Comparison of ENCODE assay signal across 10 cellular contexts in the genomic region with DNA sequence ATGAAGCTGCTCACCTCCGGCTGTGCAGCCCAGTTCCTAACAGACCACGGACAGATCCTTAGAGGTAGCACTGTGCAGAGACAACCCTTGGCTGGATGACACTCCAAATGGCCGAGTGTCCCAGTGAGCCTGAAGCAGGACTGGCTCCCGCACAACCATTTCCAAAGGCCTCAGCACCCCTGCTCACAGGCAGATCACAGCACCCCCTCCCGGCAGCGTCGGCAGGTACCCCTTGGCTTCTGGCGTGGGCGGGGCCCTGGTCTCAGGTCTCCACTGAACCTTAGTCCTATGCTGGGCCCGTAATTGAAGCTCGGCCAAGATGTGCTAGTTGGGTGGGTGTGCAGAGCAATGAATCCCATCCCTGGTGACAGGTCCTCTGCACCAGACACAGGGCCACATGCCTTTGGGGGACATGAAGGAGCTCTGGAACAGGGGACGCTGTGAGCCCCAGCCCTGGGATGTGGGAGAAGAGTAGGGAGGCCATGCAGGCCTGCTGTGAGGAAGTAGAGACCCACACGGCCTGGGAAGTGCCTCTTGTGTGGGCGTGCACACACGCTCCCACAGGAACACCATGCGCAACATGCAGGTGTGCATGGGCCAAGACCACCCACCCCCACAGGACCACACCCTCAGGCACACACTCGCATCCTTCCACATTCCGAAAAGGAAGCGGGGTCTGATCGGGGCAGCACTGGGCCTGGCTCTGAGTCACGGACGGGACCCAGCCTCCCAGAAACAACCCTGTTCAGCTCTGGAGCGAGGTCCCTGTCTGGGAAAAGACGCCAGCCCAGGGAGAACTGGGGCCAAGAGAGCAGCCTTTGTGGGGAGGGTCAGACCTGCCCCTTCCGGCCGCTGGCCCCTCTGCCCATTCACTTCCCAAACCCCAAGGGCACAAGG. TPM values are rescaled to one million over a fixed set of nuclear protein-coding genes. Genes with fewer than 3 reads are reported as not detected.
A peak's percentile ranks its signal among the peaks of the same experiment; 100 is the strongest.
DNase-seq lines count a peak whose midpoint lies in the region; ATAC-seq and TF ChIP-seq lines count a peak whose summit lies in the region.
"Had no signal": no experiment of that assay in that cellular context is flagged by ENCODE, and none has a peak within 500 bp of the region (broad histone marks: within the 10 kb centered on the region; RNA-seq: fewer than 3 reads in every experiment).

No MANE protein-coding gene starts in this region.

- peak; percentile 6 to 10 for ATAC-seq in activated CD4-positive, CD25-positive, alpha-beta regulatory T cell treated with anti-CD3 and anti-CD28 coated beads, Interleukin-2, amount 50 U/mL, for 24 hours

- intact Hi-C loops in uterus (cut with DNase I; ENCODE audit: low total_unique reads), result no loop called here

- peaks cover 4% of the 10 kb centered on the region for H3K27me3 Mint-ChIP-seq in chondrocyte (ENCODE audit: low read depth)

- no peaks in the 10 kb centered on the region for H3K9me3 ChIP-seq in uterus

- H3K36me3 Mint-ChIP-seq in chondrocyte (ENCODE audit: low read depth), result no peaks in the 10 kb centered on the region

- H3K9me3 Mint-ChIP-seq in chondrocyte (ENCODE audit: low read depth), result no peaks in the 10 kb centered on the region

- H3K4me3 ChIP-seq in coronary artery (no peak overlapping the region), uterus (no peak overlapping the region)

- TF ChIP-seq POLR2A in GM19099 (IDR thresholded peaks at IDR 0.05; ENCODE audit: extremely low read depth, insufficient read length, low read depth) (peak; percentile 62), uterus (IDR thresholded peaks at IDR 0.05) (no peak)

- no peaks in the 10 kb centered on the region for H3K36me3 ChIP-seq in uterus

- H3K4me1 ChIP-seq in uterus, result no peaks in the 10 kb centered on the region

- DNase-seq in chondrocyte (ENCODE audit: low spot score) (peak; percentile 85), coronary artery (ENCODE audit: low spot score) (no peak), uterus (no peak), AML-193 (lab: John Stamatoyannopoulos, UW) (no peak), DMS153 treated with DMSO at 0.1 percent for 48 hours (lab: John Stamatoyannopoulos, UW; ENCODE audit: unreplicated experiment) (no peak)
- DNase-seq in stimulated activated CD8-positive, alpha-beta memory T cell treated with anti-CD3 and anti-CD28 coated beads, Interleukin-15, amount 100 ng/mL, for 48 hours (ENCODE audit: low read depth in 2 of 2), result peak; percentile 76 to 79
- DNase-seq: NCI-H446 treated with DMSO at 0.1 percent for 48 hours had no signal

- no peak overlapping the region for H3K4me3 Mint-ChIP-seq in chondrocyte (ENCODE audit: unreplicated experiment)

- H3K27ac ChIP-seq in coronary artery, result no peak overlapping the region
- H3K27ac ChIP-seq in uterus, result no peak overlapping the region

- no peaks in the 10 kb centered on the region for H3K27me3 ChIP-seq in uterus

- peaks cover 7% of the 10 kb centered on the region for H3K4me1 Mint-ChIP-seq in chondrocyte (ENCODE audit: low read depth)

- no peak overlapping the region for H3K27ac Mint-ChIP-seq in chondrocyte (ENCODE audit: unreplicated experiment)

- no peak for TF ChIP-seq CTCF in chondrocyte (IDR thresholded peaks at IDR 0.05)
- no peak for TF ChIP-seq CTCF in coronary artery (IDR thresholded peaks at IDR 0.05)
- TF ChIP-seq CTCF in uterus (IDR thresholded peaks at IDR 0.05), result no peak

RNA-seq across cellular contexts. Expression of a gene that starts 2.8 kb away (rescaled TPM):
- total RNA-seq in chondrocyte (0.31 to 1.3 TPM (median 1.1 TPM) in 3 replicates), uterus (10 to 100 TPM in 1 of 4 donors, 1 to 10 TPM in 3; 2.4 to 33.3 (median 6.2) TPM)

RNA-seq across cellular contexts. Expression of a gene that starts 4.2 kb away (rescaled TPM):
- total RNA-seq in chondrocyte (not detected in 3 replicates), uterus (not detected)
- total RNA-seq: lung microvascular endothelial cell had no signal

RNA-seq across cellular contexts. Expression of a gene that starts 26.1 kb away (rescaled TPM):
- total RNA-seq in chondrocyte (0.07 TPM in 1 of 3 replicates, not detected in the others), uterus (1 to 10 TPM in 2 of 4 donors, under 1 TPM in 1, not detected in 1; 0.51 to 5.4 (median 2.6) TPM)
- total RNA-seq: lung microvascular endothelial cell had no signal

Comparison
In these comparisons a context has a peak if more than half of its experiments do, and no peak if none do; other contexts are left out.
1. DNase-seq: peak in chondrocyte (single experiment) and stimulated activated CD8-positive, alpha-beta memory T cell treated with anti-CD3 and anti-CD28 coated beads, Interleukin-15, amount 100 ng/mL, for 48 hours (2 of 2); none in coronary artery (single experiment), uterus (0 of 2), AML-193 (0 of 2) and DMS153 treated with DMSO at 0.1 percent for 48 hours (single experiment).